In genomic region chr10:102422586-102423129, GRCh38 we compare ENCODE assay signal across 1 cellular context.
A peak's percentile ranks its signal among the peaks of the same experiment; 100 is the strongest.
TF ChIP-seq lines count a peak whose summit lies in the region.

No MANE protein-coding gene starts in this region.

TF ChIP-seq in HepG2, 621 proteins besides CTCF, POLR2A, EP300 and RAD21 (continued from another document and continues in another):
- TF ChIP-seq ZNF407 (CRISPR knock-in tag; IDR thresholded peaks at IDR 0.05; ENCODE audit: not compliant biosample characterization) (no peak), ZSCAN21 (CRISPR knock-in tag; IDR thresholded peaks at IDR 0.05; ENCODE audit: borderline replicate concordance) (peak; percentile 89), KDM3A (CRISPR knock-in tag; IDR thresholded peaks at IDR 0.05; ENCODE audit: low read depth) (peak; percentile 94; the same call in 1 of the 2 replicates), ZNF18 (CRISPR knock-in tag; IDR thresholded peaks at IDR 0.05; ENCODE audit: insufficient replicate concordance) (no peak), ZBTB7A (CRISPR knock-in tag; IDR thresholded peaks at IDR 0.05) (peak; percentile 67; the same call in 1 of the 2 replicates), SUZ12 (IDR thresholded peaks at IDR 0.05; ENCODE audit: low read depth, low read length) (no peak), TBX2 (CRISPR knock-in tag; IDR thresholded peaks at IDR 0.05; ENCODE audit: borderline replicate concordance) (peak; percentile 75), NFKBIZ (CRISPR knock-in tag; IDR thresholded peaks at IDR 0.05) (peak; percentile 23; the same call in 1 of the 2 replicates), RFXANK (CRISPR knock-in tag; IDR thresholded peaks at IDR 0.05) (no peak), EEA1 (CRISPR knock-in tag; IDR thresholded peaks at IDR 0.05; ENCODE audit: borderline replicate concordance) (no peak), ASH2L (IDR thresholded peaks at IDR 0.05; ENCODE audit: insufficient read length, low read depth, low read length) (peak; percentile 51), SRSF1 (optimal IDR thresholded peaks at IDR 0.05; ENCODE audit: low read depth, low read length) (no peak), ZNF432 (CRISPR knock-in tag; IDR thresholded peaks at IDR 0.05; ENCODE audit: borderline replicate concordance) (no peak), ATM (IDR thresholded peaks at IDR 0.05; ENCODE audit: borderline replicate concordance) (no peak), ZFYVE20 (CRISPR knock-in tag; IDR thresholded peaks at IDR 0.05; ENCODE audit: borderline replicate concordance, low read depth) (0 out of 2 replicates have a peak, but pooled peaks have one; percentile 56), ZNF562 (CRISPR knock-in tag; IDR thresholded peaks at IDR 0.05; ENCODE audit: borderline replicate concordance) (no peak), TCF7L2 (IDR thresholded peaks at IDR 0.05; ENCODE audit: low read depth, low read length) (no peak), CEBPB (IDR thresholded peaks at IDR 0.05; ENCODE audit: borderline replicate concordance, low read depth, low read length) (no peak), BRCA1 (CRISPR knock-in tag; IDR thresholded peaks at IDR 0.05) (peak; percentile 77; the same call in 1 of the 2 replicates), ZNF33B (CRISPR knock-in tag; IDR thresholded peaks at IDR 0.05) (no peak), ETV6 (CRISPR knock-in tag; conservative IDR thresholded peaks at IDR 0.05) (peak; percentile 83), MEIS1 (CRISPR knock-in tag; IDR thresholded peaks at IDR 0.05; ENCODE audit: borderline replicate concordance) (peak; percentile 95), ETV5 (CRISPR knock-in tag; IDR thresholded peaks at IDR 0.05; ENCODE audit: borderline replicate concordance) (peak; percentile 84), ZNF343 (CRISPR knock-in tag; IDR thresholded peaks at IDR 0.05) (peak; percentile 93), ZNF282 (IDR thresholded peaks at IDR 0.05; ENCODE audit: partially characterized antibody) (no peak), TSC22D2 (CRISPR knock-in tag; IDR thresholded peaks at IDR 0.05; ENCODE audit: borderline replicate concordance) (peak; percentile 35; the same call in 1 of the 2 replicates), IKZF5 (CRISPR knock-in tag; IDR thresholded peaks at IDR 0.05) (peak; percentile 72; the same call in 1 of the 2 replicates), IRF1 (CRISPR knock-in tag; IDR thresholded peaks at IDR 0.05; ENCODE audit: low read depth) (0 out of 2 replicates have a peak, but pooled peaks have one; percentile 55), RBAK (CRISPR knock-in tag; IDR thresholded peaks at IDR 0.05) (no peak), SIX1 (CRISPR knock-in tag; IDR thresholded peaks at IDR 0.05; ENCODE audit: borderline replicate concordance) (no peak), SYNCRIP (IDR thresholded peaks at IDR 0.05; ENCODE audit: insufficient read depth, low read depth, low read length) (no peak), ZUFSP (CRISPR knock-in tag; IDR thresholded peaks at IDR 0.05; ENCODE audit: borderline replicate concordance) (no peak), RBM39 (IDR thresholded peaks at IDR 0.05; ENCODE audit: low read depth, low read length, poor library complexity, severe bottlenecking) (no peak), ZNF180 (CRISPR knock-in tag; IDR thresholded peaks at IDR 0.05; ENCODE audit: borderline replicate concordance, low read depth) (no peak), ATF5 (CRISPR knock-in tag; IDR thresholded peaks at IDR 0.05; ENCODE audit: low read depth) (peak; percentile 92), PLRG1 (conservative IDR thresholded peaks at IDR 0.05) (no peak), ZNF567 (CRISPR knock-in tag; IDR thresholded peaks at IDR 0.05; ENCODE audit: borderline replicate concordance) (no peak), CSRNP1 (CRISPR knock-in tag; IDR thresholded peaks at IDR 0.05) (no peak)
